Comparison of ENCODE assay signal across 8 cellular contexts in genomic region chr17:64713786-64714185, GRCh38. TPM values are rescaled to one million over a fixed set of nuclear protein-coding genes. Genes with fewer than 3 reads are reported as not detected.
DNase-seq lines count a peak whose midpoint lies in the region; ATAC-seq and TF ChIP-seq lines count a peak whose summit lies in the region.
"Not testable (repeated sequence)": the region's sequence is repeated elsewhere in the genome, so short reads cannot be mapped to it uniquely, and the experiment has no call there.

No MANE protein-coding gene starts in this region.

- not testable (repeated sequence) for TF ChIP-seq CTCF in CD14-positive monocyte (IDR thresholded peaks at IDR 0.05); coronary artery (IDR thresholded peaks at IDR 0.05)

- H3K4me3 ChIP-seq in coronary artery = peak overlapping the region; percentile 59
- not testable (repeated sequence) for H3K4me3 ChIP-seq in right cardiac atrium (ENCODE audit: low read length)

- H3K9me3 ChIP-seq in right cardiac atrium (ENCODE audit: control insufficient read depth, low read length) = not testable (repeated sequence)

- H3K4me1 Mint-ChIP-seq in CD14-positive monocyte (peaks cover 50% of the 10 kb centered on the region), naive B cell (peaks cover 17 to 36% (median 27%) of the 10 kb centered on the region in 3 donors)
- peaks cover 50% of the 10 kb centered on the region for H3K4me1 Mint-ChIP-seq in stimulated activated effector memory CD8-positive, alpha-beta T cell treated with anti-CD3 and anti-CD28 coated beads, Interleukin-12 subunit alpha, Interleukin-12 subunit beta, amount 100 ng/mL, for 72 hours

- H3K27ac Mint-ChIP-seq in CD14-positive monocyte (peak overlapping the region; percentile 50 to 84 (median 76)), naive B cell (peak overlapping the region; percentile 51 to 94 (median 84))
- H3K27ac Mint-ChIP-seq in stimulated activated effector memory CD8-positive, alpha-beta T cell treated with anti-CD3 and anti-CD28 coated beads, Interleukin-12 subunit alpha, Interleukin-12 subunit beta, amount 100 ng/mL, for 72 hours = peak overlapping the region; percentile 91

- ATAC-seq in right cardiac atrium (peak; percentile 43 to 47), naive B cell (ENCODE audit: low read depth in 2 of 2) (peak; percentile 68 to 70)
- ATAC-seq in stimulated activated effector memory CD8-positive, alpha-beta T cell treated with anti-CD3 and anti-CD28 coated beads, Interleukin-12 subunit alpha, Interleukin-12 subunit beta, amount 100 ng/mL, for 72 hours = peak; percentile 57

- not testable (repeated sequence) for H3K27me3 Mint-ChIP-seq in CD14-positive monocyte (ENCODE audit: low read depth in 3 of 3); naive B cell

- H3K4me3 Mint-ChIP-seq in CD14-positive monocyte (peak overlapping the region; percentile 78 to 93), naive B cell (peak overlapping the region; percentile 67 to 91 (median 84))
- H3K4me3 Mint-ChIP-seq in stimulated activated effector memory CD8-positive, alpha-beta T cell treated with anti-CD3 and anti-CD28 coated beads, Interleukin-12 subunit alpha, Interleukin-12 subunit beta, amount 100 ng/mL, for 72 hours = peak overlapping the region; percentile 69

- not testable (repeated sequence) for H3K9me3 Mint-ChIP-seq in CD14-positive monocyte; naive B cell; stimulated activated effector memory CD8-positive, alpha-beta T cell treated with anti-CD3 and anti-CD28 coated beads, Interleukin-12 subunit alpha, Interleukin-12 subunit beta, amount 100 ng/mL, for 72 hours

- intact Hi-C loops in CD14-positive monocyte (cut with micrococcal nuclease); right cardiac atrium (cut with DNase I): not testable (repeated sequence)

- not testable (repeated sequence) for H3K4me1 ChIP-seq in right cardiac atrium (ENCODE audit: control insufficient read depth, insufficient read depth, low read length)

- DNase-seq in CD14-positive monocyte (ENCODE audit: low spot score); coronary artery (ENCODE audit: low spot score); right cardiac atrium; naive B cell: not testable (repeated sequence)
- DNase-seq in KBM-7 = peak; percentile 32
- peak; percentile 10 for DNase-seq in RPMI8226
- DNase-seq in activated T-cell treated with anti-CD3 and anti-CD28 coated beads, Interleukin-2, amount 50 U/mL, for 48 hours = peak; percentile 35 to 44
- DNase-seq in stimulated activated effector memory CD8-positive, alpha-beta T cell treated with anti-CD3 and anti-CD28 coated beads, Interleukin-12 subunit alpha, Interleukin-12 subunit beta, amount 100 ng/mL, for 72 hours (ENCODE audit: low spot score in 2 of 2) = peak in 1 of 2 donors; percentile 58

- in situ Hi-C loops in KBM-7 (cut with MboI; ENCODE audit: low pct_unique_long_range_greater_than_20kb, low sequenced_read_pairs) = not testable (repeated sequence)

- not testable (repeated sequence) for H3K36me3 Mint-ChIP-seq in CD14-positive monocyte; naive B cell; stimulated activated effector memory CD8-positive, alpha-beta T cell treated with anti-CD3 and anti-CD28 coated beads, Interleukin-12 subunit alpha, Interleukin-12 subunit beta, amount 100 ng/mL, for 72 hours

- 44% methylated on average over 7 of the region's 7 CpGs for whole genome bisulfite sequencing in right cardiac atrium

- H3K27ac ChIP-seq in coronary artery = peak overlapping the region in 1 of 2 donors; percentile 7
- H3K27ac ChIP-seq in right cardiac atrium (ENCODE audit: low read length) = not testable (repeated sequence)

- not testable (repeated sequence) for H3K27me3 ChIP-seq in right cardiac atrium (ENCODE audit: control insufficient read depth, insufficient read depth)

RNA-seq across cellular contexts. Expression of gene SMURF2, which starts 51.7 kb away (rescaled TPM):
- polyA plus RNA-seq in CD14-positive monocyte (1 to 10 TPM; 2.2 to 4.5 TPM), right cardiac atrium (4.7 TPM), naive B cell (ENCODE audit: low read depth in 6 of 6) (10 to 100 TPM in 3 of 6 donors, 1 to 10 TPM in 3; 6.9 to 12.8 (median 10.3) TPM)
- 10 to 100 TPM; 14.4 to 27.2 (median 15.3) TPM for total RNA-seq in right cardiac atrium
